ENCODE assay signal across 12 cellular contexts in genomic region chr12:3207858-3208257, GRCh38.
A peak's percentile ranks its signal among the peaks of the same experiment; 100 is the strongest.
DNase-seq lines count a peak whose midpoint lies in the region; ATAC-seq and TF ChIP-seq lines count a peak whose summit lies in the region.
"Had no signal": no experiment of that assay in that cellular context is flagged by ENCODE, and none has a peak within 500 bp of the region (broad histone marks: within the 10 kb centered on the region; RNA-seq: fewer than 3 reads in every experiment).

No MANE protein-coding gene starts in this region.

- ATAC-seq in left lobe of liver = peak; percentile 70
- no peak for ATAC-seq in HG03571 (IDR thresholded peaks at IDR 0.05; ENCODE audit: unreplicated experiment)

- H3K27me3 Mint-ChIP-seq in HFFc6 (ENCODE audit: insufficient read depth) = peaks cover 2% of the 10 kb centered on the region; the same call in 1 of the 2 replicates

- DNase-seq in ELR (ENCODE audit: low read depth) (peak; percentile 22), HFFc6 (no peak), astrocyte of the spinal cord (ENCODE audit: low read depth, low spot score) (no peak), left lobe of liver (ENCODE audit: low spot score) (no peak)
- no peak for DNase-seq in central memory CD4-positive, alpha-beta T cell
- no peak for DNase-seq in effector memory CD4-positive, alpha-beta T cell
- DNase-seq: activated naive CD4-positive, alpha-beta T cell treated with anti-CD3 and anti-CD28 coated beads, Interleukin-2, amount 10 ng/mL, durations not matched to agents 7 days and 5 days; esophagus squamous epithelium; NCI-H524 treated with DMSO at 0.1 percent for 48 hours; T1000 had no signal

- H3K36me3 Mint-ChIP-seq in HFFc6 (ENCODE audit: low read depth) = no peaks in the 10 kb centered on the region
- H3K36me3 Mint-ChIP-seq: activated naive CD4-positive, alpha-beta T cell treated with anti-CD3 and anti-CD28 coated beads, Interleukin-2, amount 10 ng/mL, durations not matched to agents 7 days and 5 days had no signal

- no peaks in the 10 kb centered on the region for H3K36me3 ChIP-seq in effector memory CD4-positive, alpha-beta T cell (ENCODE audit: control insufficient read depth, insufficient read depth, low read length)

- no peak overlapping the region for H3K4me3 Mint-ChIP-seq in HFFc6
- H3K4me3 Mint-ChIP-seq: activated naive CD4-positive, alpha-beta T cell treated with anti-CD3 and anti-CD28 coated beads, Interleukin-2, amount 10 ng/mL, durations not matched to agents 7 days and 5 days had no signal

- H3K4me1 ChIP-seq in effector memory CD4-positive, alpha-beta T cell (ENCODE audit: control insufficient read depth, insufficient read depth, low read length, poor library complexity, severe bottlenecking) = no peaks in the 10 kb centered on the region

- H3K27ac ChIP-seq in effector memory CD4-positive, alpha-beta T cell (ENCODE audit: insufficient read depth, low read length, poor library complexity, severe bottlenecking) = no peak overlapping the region
- H3K27ac ChIP-seq: esophagus squamous epithelium, HL-60 had no signal

- H3K4me3 ChIP-seq in astrocyte of the spinal cord (ENCODE audit: low read depth, low read length) = no peak overlapping the region
- H3K4me3 ChIP-seq in effector memory CD4-positive, alpha-beta T cell (ENCODE audit: insufficient read depth, low read depth, low read length, poor library complexity, severe bottlenecking) = no peak overlapping the region
- H3K4me3 ChIP-seq: esophagus squamous epithelium had no signal

- no peaks in the 10 kb centered on the region for H3K9me3 Mint-ChIP-seq in HFFc6
- H3K9me3 Mint-ChIP-seq: activated naive CD4-positive, alpha-beta T cell treated with anti-CD3 and anti-CD28 coated beads, Interleukin-2, amount 10 ng/mL, durations not matched to agents 7 days and 5 days had no signal

- H3K4me1 Mint-ChIP-seq in HFFc6 (ENCODE audit: low read depth) = peaks cover 16% of the 10 kb centered on the region
- H3K4me1 Mint-ChIP-seq: activated naive CD4-positive, alpha-beta T cell treated with anti-CD3 and anti-CD28 coated beads, Interleukin-2, amount 10 ng/mL, durations not matched to agents 7 days and 5 days had no signal

- H3K9me3 ChIP-seq in effector memory CD4-positive, alpha-beta T cell (ENCODE audit: control insufficient read depth, low read length) = no peaks in the 10 kb centered on the region
- H3K9me3 ChIP-seq: esophagus squamous epithelium had no signal

- TF ChIP-seq CTCF in HFFc6 (IDR thresholded peaks at IDR 0.05) (peak; percentile 38; the same call in 1 of the 2 replicates), astrocyte of the spinal cord (IDR thresholded peaks at IDR 0.05; ENCODE audit: low read depth, low read length) (peak; percentile 27)

- in situ Hi-C loops in astrocyte of the spinal cord (cut with HindIII; ENCODE audit: low sequenced_read_pairs) = no loop called here

- no peaks in the 10 kb centered on the region for H3K27me3 ChIP-seq in effector memory CD4-positive, alpha-beta T cell (replicated peaks; ENCODE audit: control insufficient read depth, insufficient read depth, low read length, poor library complexity, severe bottlenecking)
- H3K27me3 ChIP-seq: esophagus squamous epithelium had no signal

- no peak overlapping the region for H3K27ac Mint-ChIP-seq in HFFc6
- H3K27ac Mint-ChIP-seq: activated naive CD4-positive, alpha-beta T cell treated with anti-CD3 and anti-CD28 coated beads, Interleukin-2, amount 10 ng/mL, durations not matched to agents 7 days and 5 days had no signal
